25 cellular contexts compared by ENCODE assay signal in genomic region chr4:10809905-10810304, GRCh38.
DNase-seq lines count a peak whose midpoint lies in the region; ATAC-seq and TF ChIP-seq lines count a peak whose summit lies in the region.
"Had no signal": no experiment of that assay in that cellular context is flagged by ENCODE, and none has a peak within 500 bp of the region (broad histone marks: within the 10 kb centered on the region; RNA-seq: fewer than 3 reads in every experiment).

No MANE protein-coding gene starts in this region.

- intact Hi-C loops in head of caudate nucleus (cut with DNase I), result no loop called here

- ATAC-seq in GM18907 (IDR thresholded peaks at IDR 0.05; ENCODE audit: unreplicated experiment) (peak; percentile 77), HG02678 (IDR thresholded peaks at IDR 0.05; ENCODE audit: unreplicated experiment) (peak; percentile 79), HG03460 (IDR thresholded peaks at IDR 0.05; ENCODE audit: unreplicated experiment) (peak; percentile 69)
- ATAC-seq: A549, K562, natural killer cell, pancreas, sciatic nerve, T-cell had no signal

- DNase-seq in GM12865 (ENCODE audit: low read depth) (peak; percentile 54), head of caudate nucleus (no peak), GOT3 (lab: John Stamatoyannopoulos, UW) (no peak), DMS 273 (lab: John Stamatoyannopoulos, UW; ENCODE audit: unreplicated experiment) (no peak), NOMO-1 (lab: John Stamatoyannopoulos, UW; ENCODE audit: unreplicated experiment in 2 of 2) (no peak)
- DNase-seq: activated CD4-positive, alpha-beta T cell treated with anti-CD3 and anti-CD28 coated beads, Interleukin-2, amount 10 ng/mL, durations not matched to agents 7 days and 5 days; activated naive CD4-positive, alpha-beta T cell treated with Interleukin-2 at 50 U/mL for 16 hours; dermis blood vessel endothelial cell; DMS 273 treated with DMSO at 0.1 percent for 48 hours; GDM1; kidney glomerular epithelial cell; natural killer cell; NCI-H2029 treated with DMSO at 0.1 percent for 48 hours; NCI-H510A treated with DMSO at 0.1 percent for 48 hours; pancreas; SHP77; T-cell; trophoblast cell had no signal

- H3K4me3 ChIP-seq in GM12865 (ENCODE audit: low read depth, low read length), result no peak overlapping the region
- H3K4me3 ChIP-seq: A549, breast epithelium, K562, pancreas had no signal

- no peak for TF ChIP-seq CTCF in GM12865 (IDR thresholded peaks at IDR 0.05; ENCODE audit: insufficient read depth, low read depth, low read length, missing control alignments)
